Comparison of ENCODE assay signal across 8 cellular contexts in genomic region chr3:43105597-43106292, GRCh38. TPM values are rescaled to one million over a fixed set of nuclear protein-coding genes. Genes with fewer than 3 reads are reported as not detected.
DNase-seq lines count a peak whose midpoint lies in the region; ATAC-seq and TF ChIP-seq lines count a peak whose summit lies in the region.

Gene POMGNT2 (minus strand): TSS chr3:43106079. CDS start chr3:43081431, 24,648 bp downstream.

- DNase-seq in 8988T (peak; percentile 99), NCI-H460 (ENCODE audit: extremely low read depth, low read depth) (peak; percentile 75), kidney epithelial cell (ENCODE audit: low read depth) (peak; percentile 58)
- DNase-seq in activated CD4-positive, alpha-beta T cell treated with anti-CD3 and anti-CD28 coated beads for 48 hours: peak; percentile 92
- peak; percentile 76 to 83 for DNase-seq in stimulated activated CD4-positive, alpha-beta T cell treated with anti-CD3 and anti-CD28 coated beads, Interleukin-15, amount 100 ng/mL, for 1 hour (ENCODE audit: low read depth in 1 of 2, low spot score in 1 of 2)

- peak within 1 kb of the TSS; percentile 52 for H3K4me3 ChIP-seq in kidney epithelial cell (ENCODE audit: low read depth, low read length)

- no peak for TF ChIP-seq CTCF in kidney epithelial cell (IDR thresholded peaks at IDR 0.05; ENCODE audit: insufficient read depth, low read length, poor library complexity, severe bottlenecking)

- H3K27ac ChIP-seq in cingulate gyrus (ENCODE audit: low read depth, low read length): peak within 1 kb of the TSS; percentile 23

- peak; percentile 76 for ATAC-seq in GM18858 (IDR thresholded peaks at IDR 0.05; ENCODE audit: unreplicated experiment)
- ATAC-seq in HG03139 (IDR thresholded peaks at IDR 0.05; ENCODE audit: unreplicated experiment): peak; percentile 92

- H3K36me3 ChIP-seq in kidney epithelial cell (ENCODE audit: control insufficient read depth, insufficient read depth, low read length): no peaks in the 10 kb centered on the region

- H3K27me3 ChIP-seq in kidney epithelial cell (ENCODE audit: control insufficient read depth, insufficient read depth, low read length): no peaks in the 10 kb centered on the region

RNA-seq across cellular contexts. Expression of gene POMGNT2, which starts in this region (rescaled TPM):
- total RNA-seq in NCI-H460 (2014; rRNA removed; shearing (Covaris generic)): 7.1 and 7.8 TPM in 2 replicates
- polyA plus RNA-seq in NCI-H460 (2014; cell fraction: nucleus; rRNA removed): 8.1 and 8.3 TPM in 2 replicates
- 22.1 and 23.6 TPM in 2 replicates for total RNA-seq in kidney epithelial cell

Comparison
In these comparisons a context has a peak if more than half of its experiments do, and no peak if none do; other contexts are left out.
1. Peak in every context shown above with its lines: DNase-seq, ATAC-seq, H3K4me3 ChIP-seq and H3K27ac ChIP-seq.